In genomic region chr7:56229631-56230030, GRCh38 we compare ENCODE assay signal across 15 cellular contexts.
A peak's percentile ranks its signal among the peaks of the same experiment; 100 is the strongest.
DNase-seq lines count a peak whose midpoint lies in the region; ATAC-seq and TF ChIP-seq lines count a peak whose summit lies in the region.
"Had no signal": no experiment of that assay in that cellular context is flagged by ENCODE, and none has a peak within 500 bp of the region (broad histone marks: within the 10 kb centered on the region; RNA-seq: fewer than 3 reads in every experiment).

No MANE protein-coding gene starts in this region.

- no peak for ATAC-seq in GM18907 (IDR thresholded peaks at IDR 0.05; ENCODE audit: unreplicated experiment)
- ATAC-seq: HepG2 had no signal

- no peaks in the 10 kb centered on the region for H3K27me3 Mint-ChIP-seq in osteocyte (ENCODE audit: unreplicated experiment)

- TF ChIP-seq CTCF in osteocyte (IDR thresholded peaks at IDR 0.05), result no peak

- H3K9me3 Mint-ChIP-seq in osteocyte (ENCODE audit: unreplicated experiment), result peaks cover 42% of the 10 kb centered on the region

- H3K27ac Mint-ChIP-seq in osteocyte (ENCODE audit: unreplicated experiment), result no peak overlapping the region
- H3K27ac Mint-ChIP-seq: CD14-positive monocyte; CD4-positive, alpha-beta memory T cell had no signal

- H3K4me3 Mint-ChIP-seq in osteocyte (ENCODE audit: unreplicated experiment), result no peak overlapping the region
- H3K4me3 Mint-ChIP-seq: CD14-positive monocyte; CD4-positive, alpha-beta memory T cell had no signal

- DNase-seq in NCI-H2227 (lab: John Stamatoyannopoulos, UW; ENCODE audit: unreplicated experiment) (peak; percentile 20), NCI-H2227 treated with DMSO at 0.1 percent for 48 hours (lab: John Stamatoyannopoulos, UW) (no peak), Daoy (ENCODE audit: low read depth) (peak; percentile 51), SK-N-DZ (ENCODE audit: low spot score) (peak; percentile 10), osteocyte (ENCODE audit: extremely low spot score, unreplicated experiment) (peak; percentile 77), SIG-M5 (lab: John Stamatoyannopoulos, UW) (no peak), NCI-H2081 (lab: John Stamatoyannopoulos, UW) (no peak)
- DNase-seq: 8988T; CD4-positive, alpha-beta memory T cell; DMS153; DMS79; GF-D8 had no signal

- no peaks in the 10 kb centered on the region for H3K36me3 Mint-ChIP-seq in osteocyte (ENCODE audit: unreplicated experiment)
- H3K36me3 Mint-ChIP-seq: CD14-positive monocyte; CD4-positive, alpha-beta memory T cell had no signal

- H3K4me1 Mint-ChIP-seq in osteocyte (ENCODE audit: unreplicated experiment), result no peaks in the 10 kb centered on the region
- H3K4me1 Mint-ChIP-seq: CD14-positive monocyte; CD4-positive, alpha-beta memory T cell had no signal

Comparison
In these comparisons a context has a peak if more than half of its experiments do, and no peak if none do; other contexts are left out.
1. DNase-seq: peak in NCI-H2227 (single experiment), Daoy (single experiment), SK-N-DZ (single experiment) and osteocyte (single experiment); none in NCI-H2227 treated with DMSO at 0.1 percent for 48 hours (single experiment), SIG-M5 (single experiment) and NCI-H2081 (0 of 2).